ENCODE assay signal across 10 cellular contexts in the genomic region with DNA sequence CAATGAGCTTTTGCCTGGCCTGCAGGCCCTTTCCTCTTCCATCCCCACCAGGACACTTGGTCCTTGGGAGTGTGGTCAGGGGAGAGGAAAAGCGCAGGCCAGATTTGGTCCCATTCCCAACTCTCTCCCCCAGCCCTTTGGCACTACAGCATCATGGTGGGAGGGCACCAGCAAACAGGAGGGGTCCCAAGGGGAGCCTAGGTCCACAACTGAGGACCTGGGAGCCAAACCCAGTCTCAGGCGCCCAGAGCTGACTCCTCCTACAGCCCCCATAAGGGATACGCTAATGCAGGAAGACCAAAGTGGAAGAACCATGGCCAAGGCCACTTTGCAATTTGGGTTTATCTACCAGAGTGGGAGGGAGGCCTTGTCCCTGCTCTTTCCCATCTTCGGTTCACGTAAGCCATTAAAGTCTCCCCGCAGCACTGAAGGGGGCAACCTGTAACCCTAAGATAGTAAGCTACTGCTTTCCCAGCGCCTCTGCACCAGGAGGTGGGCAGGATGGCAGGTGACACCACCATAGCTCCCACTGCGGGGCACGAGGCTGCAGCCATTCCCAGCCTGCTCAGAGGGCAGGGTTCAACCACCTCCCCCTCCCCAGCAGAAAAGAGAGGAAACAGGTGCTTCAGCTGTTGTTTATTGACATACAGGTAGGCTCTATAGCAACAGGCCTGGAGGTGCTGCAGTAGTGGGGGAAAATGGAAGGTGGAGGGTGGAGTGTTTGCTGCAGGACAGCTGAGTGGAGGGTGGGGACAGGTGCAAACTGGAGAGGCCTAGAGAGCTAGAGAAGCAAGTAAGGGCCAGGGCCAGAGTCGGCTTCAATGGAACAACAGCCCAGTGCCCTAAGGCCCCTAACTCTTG. TPM values are rescaled to one million over a fixed set of nuclear protein-coding genes. Genes with fewer than 3 reads are reported as not detected.
DNase-seq lines count a peak whose midpoint lies in the region; ATAC-seq and TF ChIP-seq lines count a peak whose summit lies in the region.
"Had no signal": no experiment of that assay in that cellular context is flagged by ENCODE, and none has a peak within 500 bp of the region (broad histone marks: within the 10 kb centered on the region; RNA-seq: fewer than 3 reads in every experiment).

No MANE protein-coding gene starts in this region.

- TF ChIP-seq CTCF in natural killer cell (IDR thresholded peaks at IDR 0.05) = no peak

- H3K4me1 Mint-ChIP-seq in natural killer cell treated with Interleukin-12 subunit alpha and Interleukin-12 subunit beta and Interleukin-15 and Interleukin-18, amount 100 ng/mL, for 72 hours (ENCODE audit: low read depth in 2 of 2) = peaks cover 9 to 28% of the 10 kb centered on the region in 2 donors
- H3K4me1 Mint-ChIP-seq in natural killer cell = peaks cover 5% of the 10 kb centered on the region in 2 donors

- H3K9me3 Mint-ChIP-seq in natural killer cell treated with Interleukin-12 subunit alpha and Interleukin-12 subunit beta and Interleukin-15 and Interleukin-18, amount 100 ng/mL, for 72 hours = no peaks in the 10 kb centered on the region
- no peaks in the 10 kb centered on the region for H3K9me3 Mint-ChIP-seq in natural killer cell

- H3K36me3 Mint-ChIP-seq in natural killer cell treated with Interleukin-12 subunit alpha and Interleukin-12 subunit beta and Interleukin-15 and Interleukin-18, amount 100 ng/mL, for 72 hours = peaks cover 15% of the 10 kb centered on the region
- no peaks in the 10 kb centered on the region for H3K36me3 Mint-ChIP-seq in natural killer cell

- peaks cover 0 to 6% of the 10 kb centered on the region in 2 donors for H3K27me3 Mint-ChIP-seq in natural killer cell treated with Interleukin-12 subunit alpha and Interleukin-12 subunit beta and Interleukin-15 and Interleukin-18, amount 100 ng/mL, for 72 hours
- H3K27me3 Mint-ChIP-seq in natural killer cell (ENCODE audit: low read depth in 2 of 2) = peaks cover 16 to 17% of the 10 kb centered on the region in 2 donors

- H3K9me3 ChIP-seq in endocrine pancreas (ENCODE audit: control insufficient read depth, low read length) (no peaks in the 10 kb centered on the region), right cardiac atrium (ENCODE audit: control insufficient read depth, low read length) (no peaks in the 10 kb centered on the region)
- H3K9me3 ChIP-seq: thoracic aorta had no signal

- peak overlapping the region; percentile 39 for H3K9ac ChIP-seq in endocrine pancreas (ENCODE audit: control insufficient read depth, insufficient read depth, low read length)

- H3K36me3 ChIP-seq in endocrine pancreas (ENCODE audit: control insufficient read depth, insufficient read depth, low read length) = no peaks in the 10 kb centered on the region

- peak overlapping the region; percentile 66 to 78 for H3K27ac Mint-ChIP-seq in natural killer cell treated with Interleukin-12 subunit alpha and Interleukin-12 subunit beta and Interleukin-15 and Interleukin-18, amount 100 ng/mL, for 72 hours
- H3K27ac Mint-ChIP-seq in natural killer cell = no peak overlapping the region

- no peaks in the 10 kb centered on the region for H3K27me3 ChIP-seq in endocrine pancreas (ENCODE audit: control insufficient read depth, insufficient read depth, low read length)
- no peaks in the 10 kb centered on the region for H3K27me3 ChIP-seq in right cardiac atrium (ENCODE audit: control insufficient read depth, insufficient read depth)

- intact Hi-C loops in natural killer cell (cut with micrococcal nuclease) = loop anchor here (1.0 to 10.0 kb wide), 4 partner anchors 30 to 476 kb away; a partner anchor contains a TSS
- intact Hi-C loops in right cardiac atrium (cut with DNase I) = loop anchor here in 1 of 4 donors (5.0 kb wide), 1 partner anchor 74 kb away; a partner anchor contains a TSS

- WGBS in right cardiac atrium = 88% methylated on average over 10 of the region's 10 CpGs

- H3K4me1 ChIP-seq in endocrine pancreas (ENCODE audit: control insufficient read depth, insufficient read depth, low read length) = peaks cover 5% of the 10 kb centered on the region
- H3K4me1 ChIP-seq in right cardiac atrium (ENCODE audit: control insufficient read depth, insufficient read depth, low read length) = peaks cover 16% of the 10 kb centered on the region

- H3K27ac ChIP-seq in right cardiac atrium (ENCODE audit: low read length) = no peak overlapping the region
- H3K27ac ChIP-seq: hepatocyte, thoracic aorta had no signal

- no peak for ATAC-seq in natural killer cell treated with Interleukin-12 subunit alpha and Interleukin-12 subunit beta and Interleukin-15 and Interleukin-18, amount 100 ng/mL, for 72 hours
- ATAC-seq in natural killer cell (no peak), right cardiac atrium (no peak)

- H3K4me3 Mint-ChIP-seq in natural killer cell treated with Interleukin-12 subunit alpha and Interleukin-12 subunit beta and Interleukin-15 and Interleukin-18, amount 100 ng/mL, for 72 hours = no peak overlapping the region
- H3K4me3 Mint-ChIP-seq in natural killer cell = no peak overlapping the region

- H3K4me3 ChIP-seq in endocrine pancreas (ENCODE audit: control insufficient read depth, insufficient read depth, low read length) (no peak overlapping the region), right cardiac atrium (ENCODE audit: low read length) (no peak overlapping the region)
- H3K4me3 ChIP-seq: hepatocyte had no signal

- no peak for DNase-seq in natural killer cell treated with Interleukin-12 subunit alpha and Interleukin-12 subunit beta and Interleukin-15 and Interleukin-18, amount 100 ng/mL, for 72 hours (ENCODE audit: low spot score)
- DNase-seq in natural killer cell = no peak
- DNase-seq in NCI-H2081 treated with DMSO at 0.1 percent for 48 hours (lab: John Stamatoyannopoulos, UW) = peak; percentile 69
- DNase-seq in right cardiac atrium = no peak
- DNase-seq in kidney tubule cell (ENCODE audit: low spot score) = no peak
- no peak for DNase-seq in amygdala (lab: John Stamatoyannopoulos, UW)
- DNase-seq in EL = no peak

RNA-seq across cellular contexts. Expression of a gene that starts 1.1 kb away (rescaled TPM):
- not detected for total RNA-seq in natural killer cell treated with Interleukin-12 subunit alpha and Interleukin-12 subunit beta and Interleukin-15 and Interleukin-18, amount 100 ng/mL, for 72 hours
- total RNA-seq in natural killer cell (not detected), right cardiac atrium (under 1 TPM in 3 of 4 donors, not detected in 1; 0.40 to 0.71 (median 0.48) TPM)
- 0.14 TPM for polyA plus RNA-seq in right cardiac atrium

RNA-seq across cellular contexts. Expression of a gene that starts 32.4 kb away (rescaled TPM):
- 1,000 to 10,000 TPM; 2,229 to 3,912 TPM for total RNA-seq in natural killer cell treated with Interleukin-12 subunit alpha and Interleukin-12 subunit beta and Interleukin-15 and Interleukin-18, amount 100 ng/mL, for 72 hours
- total RNA-seq in natural killer cell = 100 to 1,000 TPM; 121 to 180 (median 155) TPM
- total RNA-seq in right cardiac atrium = 1,000 to 10,000 TPM in 2 of 4 donors, 100 to 1,000 TPM in 2; 822 to 1,102 (median 1,021) TPM
- polyA plus RNA-seq in right cardiac atrium = 840 TPM

Comparison
In these comparisons a context has a peak if more than half of its experiments do, and no peak if none do; other contexts are left out.
1. H3K27ac Mint-ChIP-seq: peak in natural killer cell treated with Interleukin-12 subunit alpha and Interleukin-12 subunit beta and Interleukin-15 and Interleukin-18, amount 100 ng/mL, for 72 hours (2 of 2); none in natural killer cell (0 of 2).
2. RNA of a gene that starts 32.4 kb away (total RNA-seq): 2,229 to 3,912 TPM in natural killer cell treated with Interleukin-12 subunit alpha and Interleukin-12 subunit beta and Interleukin-15 and Interleukin-18, amount 100 ng/mL, for 72 hours and 822 to 1,102 TPM in right cardiac atrium; 121 to 180 TPM in natural killer cell; every median in the first group is over 4 times any median in the second.